In the genomic region with DNA sequence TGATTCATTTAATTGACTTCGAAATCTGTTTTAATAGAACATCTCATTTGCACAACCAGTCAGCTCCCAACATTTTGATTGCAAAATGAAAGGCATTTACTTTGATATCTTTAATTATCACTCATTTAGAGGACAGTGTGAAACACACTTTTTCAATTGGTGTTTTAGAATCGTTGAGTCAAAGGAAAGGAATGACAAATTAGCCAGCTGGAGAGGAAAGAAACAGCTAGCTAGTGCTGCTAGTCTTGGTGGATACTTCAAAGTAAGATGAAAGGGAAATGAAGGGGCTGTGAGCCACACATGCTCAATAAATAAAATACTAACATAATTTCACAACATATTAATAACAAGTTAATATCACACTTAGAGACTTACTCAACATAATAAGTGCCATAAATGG, we compare ENCODE assay signal across 25 cellular contexts.
"Had no signal": no experiment of that assay in that cellular context is flagged by ENCODE, and none has a peak within 500 bp of the region (broad histone marks: within the 10 kb centered on the region; RNA-seq: fewer than 3 reads in every experiment).

No MANE protein-coding gene starts in this region.

- H3K27ac ChIP-seq: esophagus muscularis mucosa, heart left ventricle, right lobe of liver, tibial artery, WERI-Rb-1 had no signal

- H3K27ac Mint-ChIP-seq: activated CD4-positive, alpha-beta T cell treated with anti-CD3 and anti-CD28 coated beads, Interleukin-2, amount 10 ng/mL, durations not matched to agents 7 days and 5 days; activated CD8-positive, alpha-beta memory T cell treated with anti-CD3 and anti-CD28 coated beads, Interleukin-2, amount 10 ng/mL, durations not matched to agents 7 days and 5 days; activated CD8-positive, alpha-beta T cell treated with anti-CD3 and anti-CD28 coated beads for 36 hours; activated naive CD8-positive, alpha-beta T cell treated with anti-CD3 and anti-CD28 coated beads, Interleukin-2, amount 50 U/mL, for 24 hours; memory B cell; stimulated activated effector memory CD8-positive, alpha-beta T cell treated with anti-CD3 and anti-CD28 coated beads, Interleukin-12 subunit alpha, Interleukin-12 subunit beta, amount 100 ng/mL, for 72 hours; stimulated activated naive CD8-positive, alpha-beta T cell treated with anti-CD3 and anti-CD28 coated beads, Interleukin-15, amount 100 ng/mL, for 72 hours had no signal

- DNase-seq: activated CD4-positive, alpha-beta T cell treated with anti-CD3 and anti-CD28 coated beads, Interleukin-2, amount 10 ng/mL, durations not matched to agents 7 days and 5 days; activated CD4-positive, CD25-positive, alpha-beta regulatory T cell treated with anti-CD3 and anti-CD28 coated beads, Interleukin-2, amount 50 U/mL, for 72 hours; activated CD8-positive, alpha-beta memory T cell treated with anti-CD3 and anti-CD28 coated beads, Interleukin-2, amount 10 ng/mL, durations not matched to agents 7 days and 5 days; activated CD8-positive, alpha-beta T cell treated with anti-CD3 and anti-CD28 coated beads for 36 hours; activated effector memory CD4-positive, alpha-beta T cell treated with anti-CD3 and anti-CD28 coated beads, Interleukin-2, amount 50 U/mL, for 16 hours; activated naive CD4-positive, alpha-beta T cell treated with anti-CD3 and anti-CD28 coated beads, Interleukin-2, amount 50 U/mL, for 16 hours; activated naive CD8-positive, alpha-beta T cell treated with anti-CD3 and anti-CD28 coated beads, Interleukin-2, amount 50 U/mL, for 24 hours; activated T-cell treated with anti-CD3 and anti-CD28 coated beads for 4 hours; anterior cingulate cortex; central memory CD4-positive, alpha-beta T cell; effector memory CD4-positive, alpha-beta T cell; heart left ventricle; left cardiac atrium; occipital lobe; right lobe of liver; small intestine; stimulated activated CD4-positive, alpha-beta T cell treated with anti-CD3 and anti-CD28 coated beads, Interleukin-2, amount 100 ng/mL, for 24 hours; stimulated activated naive CD8-positive, alpha-beta T cell treated with anti-CD3 and anti-CD28 coated beads, Interleukin-15, amount 100 ng/mL, for 72 hours; tibial artery; WERI-Rb-1 had no signal

- H3K4me1 Mint-ChIP-seq: activated CD4-positive, alpha-beta T cell treated with anti-CD3 and anti-CD28 coated beads, Interleukin-2, amount 10 ng/mL, durations not matched to agents 7 days and 5 days; activated CD8-positive, alpha-beta memory T cell treated with anti-CD3 and anti-CD28 coated beads, Interleukin-2, amount 10 ng/mL, durations not matched to agents 7 days and 5 days; activated naive CD8-positive, alpha-beta T cell treated with anti-CD3 and anti-CD28 coated beads, Interleukin-2, amount 50 U/mL, for 24 hours; memory B cell; neural crest cell; stimulated activated effector memory CD8-positive, alpha-beta T cell treated with anti-CD3 and anti-CD28 coated beads, Interleukin-12 subunit alpha, Interleukin-12 subunit beta, amount 100 ng/mL, for 72 hours; stimulated activated naive CD8-positive, alpha-beta T cell treated with anti-CD3 and anti-CD28 coated beads, Interleukin-15, amount 100 ng/mL, for 72 hours had no signal

- H3K27me3 ChIP-seq: esophagus muscularis mucosa, heart left ventricle, right lobe of liver, tibial artery had no signal

- H3K9me3 ChIP-seq: esophagus muscularis mucosa, heart left ventricle, right lobe of liver, tibial artery had no signal

- H3K9me3 Mint-ChIP-seq: activated CD4-positive, alpha-beta T cell treated with anti-CD3 and anti-CD28 coated beads, Interleukin-2, amount 10 ng/mL, durations not matched to agents 7 days and 5 days; activated CD8-positive, alpha-beta T cell treated with anti-CD3 and anti-CD28 coated beads for 36 hours; activated naive CD8-positive, alpha-beta T cell treated with anti-CD3 and anti-CD28 coated beads, Interleukin-2, amount 50 U/mL, for 24 hours; memory B cell; neural crest cell; stimulated activated effector memory CD8-positive, alpha-beta T cell treated with anti-CD3 and anti-CD28 coated beads, Interleukin-12 subunit alpha, Interleukin-12 subunit beta, amount 100 ng/mL, for 72 hours; stimulated activated naive CD8-positive, alpha-beta T cell treated with anti-CD3 and anti-CD28 coated beads, Interleukin-15, amount 100 ng/mL, for 72 hours had no signal

- H3K36me3 ChIP-seq: esophagus muscularis mucosa, heart left ventricle, right lobe of liver, tibial artery, WERI-Rb-1 had no signal

- H3K4me3 Mint-ChIP-seq: activated CD4-positive, alpha-beta T cell treated with anti-CD3 and anti-CD28 coated beads, Interleukin-2, amount 10 ng/mL, durations not matched to agents 7 days and 5 days; activated CD8-positive, alpha-beta memory T cell treated with anti-CD3 and anti-CD28 coated beads, Interleukin-2, amount 10 ng/mL, durations not matched to agents 7 days and 5 days; activated CD8-positive, alpha-beta T cell treated with anti-CD3 and anti-CD28 coated beads for 36 hours; activated naive CD8-positive, alpha-beta T cell treated with anti-CD3 and anti-CD28 coated beads, Interleukin-2, amount 50 U/mL, for 24 hours; memory B cell; neural crest cell; stimulated activated effector memory CD8-positive, alpha-beta T cell treated with anti-CD3 and anti-CD28 coated beads, Interleukin-12 subunit alpha, Interleukin-12 subunit beta, amount 100 ng/mL, for 72 hours; stimulated activated naive CD8-positive, alpha-beta T cell treated with anti-CD3 and anti-CD28 coated beads, Interleukin-15, amount 100 ng/mL, for 72 hours had no signal

- FAIRE-seq: colon had no signal

- H3K4me3 ChIP-seq: esophagus muscularis mucosa, heart left ventricle, right lobe of liver, tibial artery had no signal

- H3K4me1 ChIP-seq: esophagus muscularis mucosa, heart left ventricle, right lobe of liver, tibial artery had no signal

- H3K36me3 Mint-ChIP-seq: activated CD8-positive, alpha-beta memory T cell treated with anti-CD3 and anti-CD28 coated beads, Interleukin-2, amount 10 ng/mL, durations not matched to agents 7 days and 5 days; memory B cell; stimulated activated effector memory CD8-positive, alpha-beta T cell treated with anti-CD3 and anti-CD28 coated beads, Interleukin-12 subunit alpha, Interleukin-12 subunit beta, amount 100 ng/mL, for 72 hours had no signal

- H3K27me3 Mint-ChIP-seq: activated CD4-positive, alpha-beta T cell treated with anti-CD3 and anti-CD28 coated beads, Interleukin-2, amount 10 ng/mL, durations not matched to agents 7 days and 5 days; activated CD8-positive, alpha-beta memory T cell treated with anti-CD3 and anti-CD28 coated beads, Interleukin-2, amount 10 ng/mL, durations not matched to agents 7 days and 5 days; activated CD8-positive, alpha-beta T cell treated with anti-CD3 and anti-CD28 coated beads for 36 hours; activated naive CD8-positive, alpha-beta T cell treated with anti-CD3 and anti-CD28 coated beads, Interleukin-2, amount 50 U/mL, for 24 hours; memory B cell; stimulated activated naive CD8-positive, alpha-beta T cell treated with anti-CD3 and anti-CD28 coated beads, Interleukin-15, amount 100 ng/mL, for 72 hours had no signal
